1 cellular context compared by ENCODE assay signal in the genomic region with DNA sequence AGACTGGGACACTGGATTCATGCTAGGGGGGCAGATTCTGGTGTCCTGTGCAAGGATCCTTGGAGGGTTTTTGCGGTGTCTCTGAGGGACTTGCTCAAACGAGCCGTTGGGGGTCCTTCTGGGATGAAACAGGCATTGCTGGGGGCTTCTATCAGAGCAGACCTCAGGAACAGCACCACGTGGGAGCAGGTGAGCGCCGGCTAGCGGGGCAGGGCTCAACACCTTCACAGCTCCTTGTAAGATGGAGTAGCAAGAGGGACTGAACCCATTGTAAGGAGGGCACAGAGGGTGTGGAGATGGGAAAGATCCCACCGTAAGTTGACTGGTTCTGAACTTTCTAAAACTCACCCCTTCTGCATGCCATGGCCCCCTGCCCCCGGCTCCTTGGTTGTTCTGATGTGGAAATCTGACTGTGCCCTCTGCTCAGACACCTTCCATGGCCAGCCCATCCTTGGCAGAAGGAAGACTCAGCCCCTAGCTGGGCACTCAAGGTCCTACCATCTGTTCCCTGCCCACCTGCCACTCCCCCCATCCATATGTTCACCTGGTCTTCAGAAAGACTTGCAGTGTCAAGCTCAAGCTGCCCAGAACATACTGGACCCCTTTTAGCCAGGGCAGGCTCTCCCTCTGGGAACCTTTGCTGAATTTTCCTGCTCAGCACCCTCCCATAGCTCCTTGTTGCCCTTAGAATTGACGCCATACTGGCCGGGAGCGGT.
TF ChIP-seq lines count a peak whose summit lies in the region.

No MANE protein-coding gene starts in this region.

TF ChIP-seq in endothelial cell of umbilical vein, 7 proteins besides CTCF, POLR2A, EP300 and RAD21:
- no peak for TF ChIP-seq GATA2 (IDR thresholded peaks at IDR 0.05; ENCODE audit: insufficient read depth, insufficient read length, low read depth, low read length)
- no peak for TF ChIP-seq EZH2 (IDR thresholded peaks at IDR 0.05; ENCODE audit: borderline replicate concordance, low read depth, low read length, severe bottlenecking)
- TF ChIP-seq FOS (IDR thresholded peaks at IDR 0.05; ENCODE audit: borderline replicate concordance, insufficient read depth, low read length) = no peak
- TF ChIP-seq, protein P1, sequence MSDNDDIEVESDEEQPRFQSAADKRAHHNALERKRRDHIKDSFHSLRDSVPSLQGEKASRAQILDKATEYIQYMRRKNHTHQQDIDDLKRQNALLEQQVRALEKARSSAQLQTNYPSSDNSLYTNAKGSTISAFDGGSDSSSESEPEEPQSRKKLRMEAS (IDR thresholded peaks at IDR 0.05; ENCODE audit: insufficient read depth, insufficient read length) = no peak
- TF ChIP-seq JUN (IDR thresholded peaks at IDR 0.05; ENCODE audit: borderline replicate concordance, insufficient read depth, insufficient read length, low read depth) = no peak
- no peak for TF ChIP-seq POLR2AphosphoS5 (IDR thresholded peaks at IDR 0.05; ENCODE audit: insufficient read depth, low read depth, low read length)
- TF ChIP-seq MYC (IDR thresholded peaks at IDR 0.05; ENCODE audit: low read depth, low read length) = no peak
